In genomic region chr2:64344999-64345576, GRCh38 we compare ENCODE assay signal across 1 cellular context.
TF ChIP-seq lines count a peak whose summit lies in the region.

No MANE protein-coding gene starts in this region.

TF ChIP-seq in WTC11, 78 proteins besides CTCF, POLR2A, EP300 and RAD21 (continued from another document):
- TF ChIP-seq ZNF281 (CRISPR knock-in tag; IDR thresholded peaks at IDR 0.05) = no peak
- TF ChIP-seq FOXK1 (CRISPR knock-in tag; IDR thresholded peaks at IDR 0.05) = no peak
- TF ChIP-seq OVOL2 (CRISPR knock-in tag; IDR thresholded peaks at IDR 0.05; ENCODE audit: borderline replicate concordance) = no peak
- TF ChIP-seq, protein P1, sequence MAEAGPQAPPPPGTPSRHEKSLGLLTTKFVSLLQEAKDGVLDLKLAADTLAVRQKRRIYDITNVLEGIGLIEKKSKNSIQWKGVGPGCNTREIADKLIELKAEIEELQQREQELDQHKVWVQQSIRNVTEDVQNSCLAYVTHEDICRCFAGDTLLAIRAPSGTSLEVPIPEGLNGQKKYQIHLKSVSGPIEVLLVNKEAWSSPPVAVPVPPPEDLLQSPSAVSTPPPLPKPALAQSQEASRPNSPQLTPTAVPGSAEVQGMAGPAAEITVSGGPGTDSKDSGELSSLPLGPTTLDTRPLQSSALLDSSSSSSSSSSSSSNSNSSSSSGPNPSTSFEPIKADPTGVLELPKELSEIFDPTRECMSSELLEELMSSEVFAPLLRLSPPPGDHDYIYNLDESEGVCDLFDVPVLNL (CRISPR knock-in tag; IDR thresholded peaks at IDR 0.05; ENCODE audit: borderline replicate concordance, low read depth) = no peak
- no peak for TF ChIP-seq TEAD1 (CRISPR knock-in tag; IDR thresholded peaks at IDR 0.05)
